28 cellular contexts compared by ENCODE assay signal in the genomic region with DNA sequence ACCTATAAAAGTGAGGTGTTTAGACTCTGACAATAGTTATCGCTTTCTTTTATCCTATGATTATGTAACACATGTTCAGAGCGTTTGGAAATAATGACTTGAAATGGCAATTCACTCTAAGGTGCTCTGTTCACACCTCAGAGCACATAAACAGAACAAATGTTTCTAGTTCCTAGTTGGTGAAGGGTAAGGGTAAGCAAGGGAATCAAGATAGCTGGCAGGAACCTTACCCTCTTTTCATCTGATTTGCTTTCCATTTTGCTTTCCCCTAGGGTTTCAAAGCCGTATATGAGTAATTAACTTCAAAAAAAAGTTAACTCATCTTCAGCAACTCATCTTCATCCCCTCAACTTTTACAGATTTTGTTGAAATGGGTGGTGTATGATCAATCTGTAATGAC. TPM values are rescaled to one million over a fixed set of nuclear protein-coding genes. Genes with fewer than 3 reads are reported as not detected.
DNase-seq lines count a peak whose midpoint lies in the region; ATAC-seq and TF ChIP-seq lines count a peak whose summit lies in the region.
"Had no signal": no experiment of that assay in that cellular context is flagged by ENCODE, and none has a peak within 500 bp of the region (broad histone marks: within the 10 kb centered on the region; RNA-seq: fewer than 3 reads in every experiment).

No MANE protein-coding gene starts in this region.

- H3K4me3 Mint-ChIP-seq in activated naive CD8-positive, alpha-beta T cell treated with anti-CD3 and anti-CD28 coated beads, Interleukin-2, amount 50 U/mL, for 24 hours = no peak overlapping the region
- H3K4me3 Mint-ChIP-seq in activated naive CD8-positive, alpha-beta T cell treated with anti-CD3 and anti-CD28 coated beads for 36 hours = no peak overlapping the region
- peak overlapping the region; percentile 60 for H3K4me3 Mint-ChIP-seq in memory B cell
- peak overlapping the region; percentile 51 for H3K4me3 Mint-ChIP-seq in type B pancreatic cell
- H3K4me3 Mint-ChIP-seq: dendritic cell treated with granulocyte-macrophage colony-stimulating factor and Interleukin-4, amounts not matched to agents 40 ng/mL and 50 ng/mL, for 4 days had no signal

- H3K27me3 ChIP-seq in PC-9 (ENCODE audit: insufficient read depth, low read depth) (no peaks in the 10 kb centered on the region), H7 (ENCODE audit: control insufficient read depth, insufficient read depth, low read length) (no peaks in the 10 kb centered on the region; the same call in 1 of the 2 replicates), A673 (replicated peaks; ENCODE audit: insufficient read depth, low read depth, low read length, poor library complexity) (peaks cover 21% of the 10 kb centered on the region)
- H3K27me3 ChIP-seq: thyroid gland had no signal

- H3K4me1 ChIP-seq in PC-9 (replicated peaks; ENCODE audit: insufficient read depth) = peaks cover 50% of the 10 kb centered on the region
- no peaks in the 10 kb centered on the region for H3K4me1 ChIP-seq in A673 (ENCODE audit: insufficient read depth, low read length, poor library complexity, severe bottlenecking)

- TF ChIP-seq CTCF in PC-9 (conservative IDR thresholded peaks at IDR 0.05) (no peak), type B pancreatic cell (conservative IDR thresholded peaks at IDR 0.05) (no peak), A673 (conservative IDR thresholded peaks at IDR 0.05; ENCODE audit: low read depth, low read length) (no peak)

- ATAC-seq in activated naive CD8-positive, alpha-beta T cell treated with anti-CD3 and anti-CD28 coated beads, Interleukin-2, amount 50 U/mL, for 24 hours = no peak
- ATAC-seq in memory B cell (ENCODE audit: low read depth) = no peak
- ATAC-seq: SK-N-SH treated with all-trans-retinoic acid at 6 μM for 48 hours had no signal

- CTCF ChIA-PET in PC-9 (lab: Charles Lee) = no interaction called here
- CTCF ChIA-PET in A673 (lab: Charles Lee) = no interaction called here

- intact Hi-C loops in PC-9 (cut with micrococcal nuclease; ENCODE audit: unreplicated experiment) = no loop called here
- intact Hi-C loops in A673 (cut with micrococcal nuclease; ENCODE audit: unreplicated experiment) = no loop called here

- no peaks in the 10 kb centered on the region for H4K20me1 ChIP-seq in PC-9 (ENCODE audit: insufficient read depth)

- no peaks in the 10 kb centered on the region for H3K27me3 Mint-ChIP-seq in activated naive CD8-positive, alpha-beta T cell treated with anti-CD3 and anti-CD28 coated beads, Interleukin-2, amount 50 U/mL, for 24 hours
- no peaks in the 10 kb centered on the region for H3K27me3 Mint-ChIP-seq in activated naive CD8-positive, alpha-beta T cell treated with anti-CD3 and anti-CD28 coated beads for 36 hours
- H3K27me3 Mint-ChIP-seq in memory B cell (no peaks in the 10 kb centered on the region), type B pancreatic cell (peaks cover 13% of the 10 kb centered on the region)
- H3K27me3 Mint-ChIP-seq: activated naive CD4-positive, alpha-beta T cell treated with anti-CD3 and anti-CD28 coated beads, Interleukin-2, amount 50 U/mL, for 24 hours had no signal

- H3K27ac ChIP-seq in PC-9 (no peak overlapping the region), A673 (ENCODE audit: low read depth, low read length, poor library complexity, severe bottlenecking) (no peak overlapping the region)
- H3K27ac ChIP-seq: 22Rv1, thyroid gland had no signal

- H3K4me3 ChIP-seq in PC-9 = no peak overlapping the region
- H3K4me3 ChIP-seq in H7 (ENCODE audit: insufficient read depth, low read depth, low read length) = no peak overlapping the region
- no peak overlapping the region for H3K4me3 ChIP-seq in A673 (ENCODE audit: low read depth, low read length, poor library complexity, severe bottlenecking)
- H3K4me3 ChIP-seq: lung, thyroid gland had no signal

- no peak for DNase-seq in activated naive CD8-positive, alpha-beta T cell treated with anti-CD3 and anti-CD28 coated beads, Interleukin-2, amount 50 U/mL, for 24 hours
- no peak for DNase-seq in activated naive CD8-positive, alpha-beta T cell treated with anti-CD3 and anti-CD28 coated beads for 36 hours
- no peak for DNase-seq in PC-9
- no peak for DNase-seq in memory B cell (ENCODE audit: low spot score in 2 of 2)
- DNase-seq in type B pancreatic cell (ENCODE audit: extremely low spot score, unreplicated experiment) = no peak
- DNase-seq in H7 = no peak
- DNase-seq in NCI-H2081 treated with DMSO at 0.1 percent for 48 hours (lab: John Stamatoyannopoulos, UW) = no peak
- DNase-seq in A673 (ENCODE audit: low spot score) = no peak
- DNase-seq: AML-193; aorta; caudate nucleus; DND-41; HCEC 1CT; islet precursor cell; NCI-H1048; NCI-H187 treated with DMSO at 0.1 percent for 48 hours; NCI-H2227 treated with DMSO at 0.1 percent for 48 hours; nucleus accumbens; small intestine; stimulated activated naive CD4-positive, alpha-beta T cell treated with Interleukin-2 at 50 U/mL for 16 hours; T-helper 9 cell; thyroid gland had no signal

- H3F3A ChIP-seq in PC-9 (ENCODE audit: insufficient read depth, low read depth) = peaks cover 17% of the 10 kb centered on the region; the same call in 1 of the 2 replicates

- POLR2A ChIA-PET in PC-9 (lab: Charles Lee; ENCODE audit: unreplicated experiment) (no interaction called here), A673 (lab: Charles Lee; ENCODE audit: low non-redundant PET) (no interaction called here)

- no peaks in the 10 kb centered on the region for H3K36me3 Mint-ChIP-seq in activated naive CD8-positive, alpha-beta T cell treated with anti-CD3 and anti-CD28 coated beads, Interleukin-2, amount 50 U/mL, for 24 hours (ENCODE audit: low read depth)
- H3K36me3 Mint-ChIP-seq in activated naive CD8-positive, alpha-beta T cell treated with anti-CD3 and anti-CD28 coated beads for 36 hours = no peaks in the 10 kb centered on the region
- H3K36me3 Mint-ChIP-seq in memory B cell (peaks cover 14% of the 10 kb centered on the region), type B pancreatic cell (peaks cover 3% of the 10 kb centered on the region)
- H3K36me3 Mint-ChIP-seq: activated naive CD4-positive, alpha-beta T cell treated with anti-CD3 and anti-CD28 coated beads, Interleukin-2, amount 50 U/mL, for 24 hours had no signal

- H3K36me3 ChIP-seq in PC-9 (ENCODE audit: low read depth) = no peaks in the 10 kb centered on the region
- H3K36me3 ChIP-seq in H7 (replicated peaks; ENCODE audit: control insufficient read depth, insufficient read depth, low read length) = no peaks in the 10 kb centered on the region
- H3K36me3 ChIP-seq in A673 (ENCODE audit: insufficient read depth, low read length, poor library complexity, severe bottlenecking) = no peaks in the 10 kb centered on the region
- H3K36me3 ChIP-seq: thyroid gland had no signal

- H2AFZ ChIP-seq in PC-9 = no peak overlapping the region

- H3K9me2 ChIP-seq in PC-9 (ENCODE audit: insufficient read depth) = no peaks in the 10 kb centered on the region

- H3K9me3 Mint-ChIP-seq in activated naive CD8-positive, alpha-beta T cell treated with anti-CD3 and anti-CD28 coated beads, Interleukin-2, amount 50 U/mL, for 24 hours = no peaks in the 10 kb centered on the region
- H3K9me3 Mint-ChIP-seq in activated naive CD8-positive, alpha-beta T cell treated with anti-CD3 and anti-CD28 coated beads for 36 hours = no peaks in the 10 kb centered on the region
- H3K9me3 Mint-ChIP-seq in memory B cell (no peaks in the 10 kb centered on the region), type B pancreatic cell (no peaks in the 10 kb centered on the region)
- H3K9me3 Mint-ChIP-seq: activated naive CD4-positive, alpha-beta T cell treated with anti-CD3 and anti-CD28 coated beads, Interleukin-2, amount 50 U/mL, for 24 hours; activated T-helper 1 cell treated with anti-CD3 and anti-CD28 coated beads, Interleukin-12 subunit alpha, Interleukin-12 subunit beta, Interleukin-2, Interleukin-4 antibody, amounts not matched to agents 30 ng/mL and 10 ng/mL and 1 ng/mL, durations not matched to agents 14 hours and 24 hours and 36 hours; dendritic cell treated with granulocyte-macrophage colony-stimulating factor and Interleukin-4, amounts not matched to agents 40 ng/mL and 50 ng/mL, for 4 days had no signal

- H3K9me3 ChIP-seq in PC-9 (ENCODE audit: insufficient read depth, low read depth) = no peaks in the 10 kb centered on the region
- H3K9me3 ChIP-seq in A673 (ENCODE audit: low read depth, low read length, poor library complexity, severe bottlenecking) = no peaks in the 10 kb centered on the region
- H3K9me3 ChIP-seq: thyroid gland had no signal

- peak overlapping the region; percentile 42 for H3K27ac Mint-ChIP-seq in activated naive CD8-positive, alpha-beta T cell treated with anti-CD3 and anti-CD28 coated beads, Interleukin-2, amount 50 U/mL, for 24 hours
- no peak overlapping the region for H3K27ac Mint-ChIP-seq in activated naive CD8-positive, alpha-beta T cell treated with anti-CD3 and anti-CD28 coated beads for 36 hours
- H3K27ac Mint-ChIP-seq in memory B cell = peak overlapping the region; percentile 98
- no peak overlapping the region for H3K27ac Mint-ChIP-seq in type B pancreatic cell
- H3K27ac Mint-ChIP-seq: activated T-helper 1 cell treated with anti-CD3 and anti-CD28 coated beads, Interleukin-12 subunit alpha, Interleukin-12 subunit beta, Interleukin-2, Interleukin-4 antibody, amounts not matched to agents 30 ng/mL and 10 ng/mL and 1 ng/mL, durations not matched to agents 14 hours and 24 hours and 36 hours; dendritic cell treated with granulocyte-macrophage colony-stimulating factor and Interleukin-4, amounts not matched to agents 40 ng/mL and 50 ng/mL, for 4 days had no signal

- H3K4me1 Mint-ChIP-seq in activated naive CD8-positive, alpha-beta T cell treated with anti-CD3 and anti-CD28 coated beads, Interleukin-2, amount 50 U/mL, for 24 hours = peaks cover 49% of the 10 kb centered on the region
- H3K4me1 Mint-ChIP-seq in activated naive CD8-positive, alpha-beta T cell treated with anti-CD3 and anti-CD28 coated beads for 36 hours = peaks cover 26% of the 10 kb centered on the region
- H3K4me1 Mint-ChIP-seq in memory B cell (peaks cover 35% of the 10 kb centered on the region), type B pancreatic cell (ENCODE audit: unreplicated experiment) (peaks cover 17% of the 10 kb centered on the region)

- BruUV-seq in PC-9 (replicated peaks; lab: Mats Ljungman, UMichigan) = no TSS peak
- BruUV-seq in A673 (replicated peaks; lab: Mats Ljungman, UMichigan) = no TSS peak

- H3K79me2 ChIP-seq in PC-9 (ENCODE audit: low read depth) = 0 out of 2 replicates have a peak, but pooled peaks cover 9% of the 10 kb centered on the region

- H3K4me2 ChIP-seq in PC-9 = 0 out of 2 replicates have a peak overlapping the region, but pooled peaks have one; percentile 3

RNA-seq across cellular contexts. Expression of gene ATOSA, which starts 2.3 kb away (rescaled TPM):
- 1 to 10 TPM; 9.7 to 9.8 TPM for total RNA-seq in activated naive CD8-positive, alpha-beta T cell treated with anti-CD3 and anti-CD28 coated beads for 36 hours
- total RNA-seq in PC-9 (2021) (30.4 and 35.7 TPM in 2 replicates), type B pancreatic cell (ENCODE audit: low replicate concordance) (35.4 and 37.7 TPM in 2 replicates), A673 (2021) (5.3 and 6.1 TPM in 2 replicates)
- 3.7 and 6.2 TPM in 2 replicates for total RNA-seq in H7 (2014; rRNA removed; shearing (Covaris generic))

Comparison
In these comparisons a context has a peak if more than half of its experiments do, and no peak if none do; other contexts are left out.
1. H3K27ac Mint-ChIP-seq: peak in activated naive CD8-positive, alpha-beta T cell treated with anti-CD3 and anti-CD28 coated beads, Interleukin-2, amount 50 U/mL, for 24 hours (single experiment) and memory B cell (single experiment); none in activated naive CD8-positive, alpha-beta T cell treated with anti-CD3 and anti-CD28 coated beads for 36 hours (single experiment) and type B pancreatic cell (single experiment).
2. H3K4me3 Mint-ChIP-seq: peak in memory B cell (single experiment) and type B pancreatic cell (single experiment); none in activated naive CD8-positive, alpha-beta T cell treated with anti-CD3 and anti-CD28 coated beads, Interleukin-2, amount 50 U/mL, for 24 hours (single experiment) and activated naive CD8-positive, alpha-beta T cell treated with anti-CD3 and anti-CD28 coated beads for 36 hours (single experiment).